ENCODE assay signal across 1 cellular context in genomic region chr21:42545745-42546144, GRCh38.
TF ChIP-seq lines count a peak whose summit lies in the region.

No MANE protein-coding gene starts in this region.

TF ChIP-seq in K562, 482 proteins besides CTCF, POLR2A, EP300 and RAD21 (continues in another document):
- TF ChIP-seq, protein P1, sequence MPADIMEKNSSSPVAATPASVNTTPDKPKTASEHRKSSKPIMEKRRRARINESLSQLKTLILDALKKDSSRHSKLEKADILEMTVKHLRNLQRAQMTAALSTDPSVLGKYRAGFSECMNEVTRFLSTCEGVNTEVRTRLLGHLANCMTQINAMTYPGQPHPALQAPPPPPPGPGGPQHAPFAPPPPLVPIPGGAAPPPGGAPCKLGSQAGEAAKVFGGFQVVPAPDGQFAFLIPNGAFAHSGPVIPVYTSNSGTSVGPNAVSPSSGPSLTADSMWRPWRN (IDR thresholded peaks at IDR 0.05; ENCODE audit: low read depth), result no peak
- TF ChIP-seq MAX (CRISPR knock-in tag; IDR thresholded peaks at IDR 0.05) (peak; percentile 71), TEAD4 (IDR thresholded peaks at IDR 0.05; ENCODE audit: low read length) (peak; percentile 85), TEAD4 (CRISPR knock-in tag; IDR thresholded peaks at IDR 0.05; ENCODE audit: borderline replicate concordance) (no peak), ZFX (CRISPR knock-in tag; IDR thresholded peaks at IDR 0.05) (peak; percentile 29; the same call in 1 of the 2 replicates), PBX2 (CRISPR knock-in tag; IDR thresholded peaks at IDR 0.05; ENCODE audit: low read depth) (no peak), PBX2 (tag; conservative IDR thresholded peaks at IDR 0.05; ENCODE audit: low read depth) (no peak), TAL1 (IDR thresholded peaks at IDR 0.05) (peak; percentile 84), HSF4 (CRISPR knock-in tag; IDR thresholded peaks at IDR 0.05; ENCODE audit: borderline replicate concordance) (peak; percentile 79), ZBTB5 (IDR thresholded peaks at IDR 0.05) (no peak), ZBTB40 (IDR thresholded peaks at IDR 0.05) (no peak), ZBTB40 (CRISPR knock-in tag; IDR thresholded peaks at IDR 0.05) (no peak), MEIS2 (IDR thresholded peaks at IDR 0.05; ENCODE audit: partially characterized antibody) (no peak), ILF3 (IDR thresholded peaks at IDR 0.05; ENCODE audit: borderline replicate concordance) (no peak), CXXC5 (CRISPR knock-in tag; IDR thresholded peaks at IDR 0.05) (peak; percentile 76), HCFC1 (IDR thresholded peaks at IDR 0.05; ENCODE audit: low read depth, low read length) (no peak), STAT5A (IDR thresholded peaks at IDR 0.05; ENCODE audit: borderline replicate concordance, low read length) (peak; percentile 53), MITF (IDR thresholded peaks at IDR 0.05) (no peak)
- TF ChIP-seq, protein P2, sequence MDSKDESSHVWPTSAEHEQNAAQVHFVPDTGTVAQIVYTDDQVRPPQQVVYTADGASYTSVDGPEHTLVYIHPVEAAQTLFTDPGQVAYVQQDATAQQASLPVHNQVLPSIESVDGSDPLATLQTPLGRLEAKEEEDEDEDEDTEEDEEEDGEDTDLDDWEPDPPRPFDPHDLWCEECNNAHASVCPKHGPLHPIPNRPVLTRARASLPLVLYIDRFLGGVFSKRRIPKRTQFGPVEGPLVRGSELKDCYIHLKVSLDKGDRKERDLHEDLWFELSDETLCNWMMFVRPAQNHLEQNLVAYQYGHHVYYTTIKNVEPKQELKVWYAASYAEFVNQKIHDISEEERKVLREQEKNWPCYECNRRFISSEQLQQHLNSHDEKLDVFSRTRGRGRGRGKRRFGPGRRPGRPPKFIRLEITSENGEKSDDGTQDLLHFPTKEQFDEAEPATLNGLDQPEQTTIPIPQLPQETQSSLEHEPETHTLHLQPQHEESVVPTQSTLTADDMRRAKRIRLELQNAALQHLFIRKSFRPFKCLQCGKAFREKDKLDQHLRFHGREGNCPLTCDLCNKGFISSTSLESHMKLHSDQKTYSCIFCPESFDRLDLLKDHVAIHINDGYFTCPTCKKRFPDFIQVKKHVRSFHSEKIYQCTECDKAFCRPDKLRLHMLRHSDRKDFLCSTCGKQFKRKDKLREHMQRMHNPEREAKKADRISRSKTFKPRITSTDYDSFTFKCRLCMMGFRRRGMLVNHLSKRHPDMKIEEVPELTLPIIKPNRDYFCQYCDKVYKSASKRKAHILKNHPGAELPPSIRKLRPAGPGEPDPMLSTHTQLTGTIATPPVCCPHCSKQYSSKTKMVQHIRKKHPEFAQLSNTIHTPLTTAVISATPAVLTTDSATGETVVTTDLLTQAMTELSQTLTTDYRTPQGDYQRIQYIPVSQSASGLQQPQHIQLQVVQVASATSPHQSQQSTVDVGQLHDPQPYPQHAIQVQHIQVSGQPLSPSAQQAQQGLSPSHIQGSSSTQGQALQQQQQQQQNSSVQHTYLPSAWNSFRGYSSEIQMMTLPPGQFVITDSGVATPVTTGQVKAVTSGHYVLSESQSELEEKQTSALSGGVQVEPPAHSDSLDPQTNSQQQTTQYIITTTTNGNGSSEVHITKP (IDR thresholded peaks at IDR 0.05; ENCODE audit: partially characterized antibody), result no peak
- TF ChIP-seq, protein P3, sequence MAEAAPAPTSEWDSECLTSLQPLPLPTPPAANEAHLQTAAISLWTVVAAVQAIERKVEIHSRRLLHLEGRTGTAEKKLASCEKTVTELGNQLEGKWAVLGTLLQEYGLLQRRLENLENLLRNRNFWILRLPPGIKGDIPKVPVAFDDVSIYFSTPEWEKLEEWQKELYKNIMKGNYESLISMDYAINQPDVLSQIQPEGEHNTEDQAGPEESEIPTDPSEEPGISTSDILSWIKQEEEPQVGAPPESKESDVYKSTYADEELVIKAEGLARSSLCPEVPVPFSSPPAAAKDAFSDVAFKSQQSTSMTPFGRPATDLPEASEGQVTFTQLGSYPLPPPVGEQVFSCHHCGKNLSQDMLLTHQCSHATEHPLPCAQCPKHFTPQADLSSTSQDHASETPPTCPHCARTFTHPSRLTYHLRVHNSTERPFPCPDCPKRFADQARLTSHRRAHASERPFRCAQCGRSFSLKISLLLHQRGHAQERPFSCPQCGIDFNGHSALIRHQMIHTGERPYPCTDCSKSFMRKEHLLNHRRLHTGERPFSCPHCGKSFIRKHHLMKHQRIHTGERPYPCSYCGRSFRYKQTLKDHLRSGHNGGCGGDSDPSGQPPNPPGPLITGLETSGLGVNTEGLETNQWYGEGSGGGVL (CRISPR knock-in tag; IDR thresholded peaks at IDR 0.05), result no peak
- TF ChIP-seq, protein P4, sequence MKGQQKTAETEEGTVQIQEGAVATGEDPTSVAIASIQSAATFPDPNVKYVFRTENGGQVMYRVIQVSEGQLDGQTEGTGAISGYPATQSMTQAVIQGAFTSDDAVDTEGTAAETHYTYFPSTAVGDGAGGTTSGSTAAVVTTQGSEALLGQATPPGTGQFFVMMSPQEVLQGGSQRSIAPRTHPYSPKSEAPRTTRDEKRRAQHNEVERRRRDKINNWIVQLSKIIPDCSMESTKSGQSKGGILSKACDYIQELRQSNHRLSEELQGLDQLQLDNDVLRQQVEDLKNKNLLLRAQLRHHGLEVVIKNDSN (CRISPR knock-in tag; IDR thresholded peaks at IDR 0.05), result no peak
